8 cellular contexts compared by ENCODE assay signal in the genomic region with DNA sequence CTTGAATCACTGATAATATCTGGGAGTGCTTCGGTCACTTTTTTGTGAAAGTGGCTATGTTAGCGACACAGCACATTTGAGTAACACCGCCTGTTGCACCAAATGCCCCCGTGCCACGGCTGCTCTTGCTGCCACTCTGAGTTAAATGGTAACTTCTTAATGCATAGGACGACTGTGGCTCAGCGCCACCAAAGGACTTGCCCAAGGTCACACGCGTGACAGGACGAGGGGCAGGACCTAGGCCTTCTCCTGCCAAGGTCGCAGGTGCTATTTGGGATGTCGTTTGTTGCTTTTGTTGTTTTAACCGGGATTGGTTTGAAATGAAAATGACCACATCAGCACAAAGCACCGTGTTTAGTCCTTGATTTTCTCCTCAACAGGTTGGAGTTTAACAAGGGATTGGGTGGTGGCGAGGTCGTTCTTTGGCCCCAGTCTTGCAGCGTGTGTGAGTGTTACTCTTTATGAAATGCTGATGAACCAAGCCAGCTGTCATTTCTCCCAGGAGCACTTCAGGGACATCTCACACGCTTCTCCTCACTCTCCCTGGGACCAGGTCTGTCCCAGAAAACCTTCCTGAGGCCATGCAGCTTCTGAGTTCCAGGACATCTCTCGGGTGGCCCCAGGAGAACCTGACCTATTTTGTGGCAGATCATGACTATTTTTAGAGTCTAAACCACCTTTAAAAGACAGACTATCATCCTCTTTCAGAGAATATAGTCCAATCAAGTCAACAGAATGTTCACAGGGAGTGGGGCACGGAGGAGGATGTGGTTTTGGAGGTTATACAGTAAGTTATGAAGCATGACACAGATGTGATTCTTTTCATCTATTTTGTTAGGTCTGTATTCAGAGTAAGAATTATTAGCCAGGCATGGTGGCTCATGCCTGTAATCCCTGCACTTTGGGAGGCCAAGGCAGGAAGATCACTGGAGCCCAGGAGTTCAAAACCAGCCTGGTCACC. TPM values are rescaled to one million over a fixed set of nuclear protein-coding genes. Genes with fewer than 3 reads are reported as not detected.
DNase-seq lines count a peak whose midpoint lies in the region; FAIRE-seq and TF ChIP-seq lines count a peak whose summit lies in the region.

No MANE protein-coding gene starts in this region.

- H3K27me3 ChIP-seq in thymus (ENCODE audit: control insufficient read depth, insufficient read depth) = no peaks in the 10 kb centered on the region
- no peaks in the 10 kb centered on the region for H3K27me3 ChIP-seq in A673 (replicated peaks; ENCODE audit: insufficient read depth, low read depth, low read length, poor library complexity)

- peaks cover 51% of the 10 kb centered on the region for H3K4me1 ChIP-seq in thymus (ENCODE audit: control insufficient read depth, insufficient read depth, low read length)
- H3K4me1 ChIP-seq in A673 (ENCODE audit: insufficient read depth, low read length, poor library complexity, severe bottlenecking) = peaks cover 22% of the 10 kb centered on the region

- CTCF ChIA-PET in A673 (lab: Charles Lee) = no interaction called here

- intact Hi-C loops in A673 (cut with micrococcal nuclease; ENCODE audit: unreplicated experiment) = loop anchor here (10.0 kb wide), 1 partner anchor 60 kb away; no protein-coding TSS in a partner anchor

- no TSS peak for BruUV-seq in A673 (replicated peaks; lab: Mats Ljungman, UMichigan)

- WGBS in thymus = 70% methylated on average over 20 of the region's 20 CpGs

- FAIRE-seq in frontal cortex (lab: Jason Lieb, UNC) = no peak

- POLR2A ChIA-PET in A673 (lab: Charles Lee; ENCODE audit: low non-redundant PET) = no interaction called here

- H3K27ac ChIP-seq in thymus (ENCODE audit: low read depth) = peak overlapping the region; percentile 64
- no peak overlapping the region for H3K27ac ChIP-seq in A673 (ENCODE audit: low read depth, low read length, poor library complexity, severe bottlenecking)

- TF ChIP-seq CTCF in A673 (conservative IDR thresholded peaks at IDR 0.05; ENCODE audit: low read depth, low read length) = no peak

- H3K9me3 ChIP-seq in thymus (ENCODE audit: control insufficient read depth) = no peaks in the 10 kb centered on the region
- H3K9me3 ChIP-seq in A673 (ENCODE audit: low read depth, low read length, poor library complexity, severe bottlenecking) = no peaks in the 10 kb centered on the region

- DNase-seq in activated T-cell treated with anti-CD3 and anti-CD28 coated beads for 1 hour (ENCODE audit: low read depth) (peak; percentile 22), activated T-cell treated with anti-CD3 and anti-CD28 coated beads for 4 hours (no peak), T-helper 1 cell (peak in 4 of 5 donors; percentile 22 to 53 (median 31)), SIG-M5 treated with dmso at 0.1 percent for 504 hours (lab: John Stamatoyannopoulos, UW; ENCODE audit: unreplicated experiment) (no peak), A673 (ENCODE audit: low spot score) (no peak), frontal cortex (ENCODE audit: low spot score in 2 of 2) (no peak)
- DNase-seq in effector CD8-positive, alpha-beta T cell (lab: John Stamatoyannopoulos, UW) = peak; percentile 21

- H3K4me3 ChIP-seq in thymus (ENCODE audit: low read length) = peak overlapping the region; percentile 29
- no peak overlapping the region for H3K4me3 ChIP-seq in A673 (ENCODE audit: low read depth, low read length, poor library complexity, severe bottlenecking)

- H3K36me3 ChIP-seq in thymus (ENCODE audit: control insufficient read depth, insufficient read depth) (no peaks in the 10 kb centered on the region), A673 (ENCODE audit: insufficient read depth, low read length, poor library complexity, severe bottlenecking) (no peaks in the 10 kb centered on the region)

RNA-seq across cellular contexts. Expression of a gene that starts 49.9 kb away (rescaled TPM):
- 15.9 TPM for polyA plus RNA-seq in thymus
- total RNA-seq in A673 (2021) (8.9 and 11.2 TPM in 2 replicates), frontal cortex (15.9 TPM)

Comparison
In these comparisons a context has a peak if more than half of its experiments do, and no peak if none do; other contexts are left out.
1. DNase-seq: peak in activated T-cell treated with anti-CD3 and anti-CD28 coated beads for 1 hour (single experiment), T-helper 1 cell (4 of 5) and effector CD8-positive, alpha-beta T cell (single experiment); none in activated T-cell treated with anti-CD3 and anti-CD28 coated beads for 4 hours (single experiment), SIG-M5 treated with dmso at 0.1 percent for 504 hours (single experiment), A673 (single experiment) and frontal cortex (0 of 2).